26 cellular contexts compared by ENCODE assay signal in the genomic region with DNA sequence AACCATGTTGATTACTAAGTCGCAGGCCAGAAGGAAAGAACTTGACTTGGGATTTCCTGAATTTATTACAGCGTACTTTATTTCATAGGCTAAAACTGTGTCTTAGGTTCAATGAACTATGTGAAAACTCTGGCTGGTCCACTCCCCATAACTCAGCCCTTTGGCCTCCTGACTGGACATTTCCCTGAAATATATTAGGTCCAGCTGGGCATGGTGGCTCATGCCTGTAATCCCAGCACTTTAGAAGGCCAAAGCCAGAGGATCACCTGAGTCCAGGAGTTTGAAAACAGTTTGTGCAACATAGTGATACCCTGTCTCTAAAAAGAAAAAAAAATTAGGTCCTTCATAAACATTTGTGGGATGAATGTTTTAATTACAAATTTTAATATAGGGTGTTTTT.
"Had no signal": no experiment of that assay in that cellular context is flagged by ENCODE, and none has a peak within 500 bp of the region (broad histone marks: within the 10 kb centered on the region; RNA-seq: fewer than 3 reads in every experiment).

No MANE protein-coding gene starts in this region.

- H3K27ac ChIP-seq: SK-N-MC had no signal

- FAIRE-seq: astrocyte, TTC549 had no signal

- DNase-seq: activated B cell treated with CpG ODN at 0.5 μM for 24 hours; activated CD4-positive, alpha-beta T cell treated with anti-CD3 and anti-CD28 coated beads for 1 hour; activated CD4-positive, alpha-beta T cell treated with anti-CD3 and anti-CD28 coated beads, Interleukin-2, amount 10 ng/mL, durations not matched to agents 24 days and 14 days; activated CD4-positive, alpha-beta T cell treated with anti-CD3 and anti-CD28 coated beads, Interleukin-2, amount 50 U/mL, for 48 hours; activated effector memory CD4-positive, alpha-beta T cell treated with Interleukin-2 at 50 U/mL for 16 hours; activated naive CD4-positive, alpha-beta T cell; activated naive CD8-positive, alpha-beta T cell treated with anti-CD3 and anti-CD28 coated beads, Interleukin-2, amount 50 U/mL, for 24 hours; activated T-cell treated with anti-CD3 and anti-CD28 coated beads, Interleukin-2, amount 50 U/mL, for 24 hours; amniotic stem cell; Kasumi-1; NCI-H1105 treated with DMSO at 0.1 percent for 48 hours; NCI-H1436 treated with DMSO at 0.1 percent for 48 hours; NCI-H187; NCI-H2081; NCI-H510A treated with DMSO at 0.1 percent for 48 hours; NCI-H69; NK-92 treated with Interleukin-12 subunit alpha and Interleukin-12 subunit beta, amount 100 ng/mL, for 24 hours; RPMI8226; T-cell; T-helper 2 cell; T1000 had no signal

- ATAC-seq: Panc1, Right ventricle myocardium inferior, T-cell had no signal

- H3K4me3 ChIP-seq: SK-N-MC had no signal
